ENCODE assay signal across 13 cellular contexts in genomic region chr1:215523128-215523861, GRCh38. TPM values are rescaled to one million over a fixed set of nuclear protein-coding genes. Genes with fewer than 3 reads are reported as not detected.
DNase-seq lines count a peak whose midpoint lies in the region; ATAC-seq and TF ChIP-seq lines count a peak whose summit lies in the region.
"Had no signal": no experiment of that assay in that cellular context is flagged by ENCODE, and none has a peak within 500 bp of the region (broad histone marks: within the 10 kb centered on the region; RNA-seq: fewer than 3 reads in every experiment).

No MANE protein-coding gene starts in this region.

- ATAC-seq in stimulated activated effector memory CD8-positive, alpha-beta T cell treated with anti-CD3 and anti-CD28 coated beads, Interleukin-12 subunit alpha, Interleukin-12 subunit beta, amount 100 ng/mL, for 72 hours, result no peak
- ATAC-seq: left lung had no signal

- H3K4me3 ChIP-seq in GM23248, result peak overlapping the region; percentile 51
- H3K4me3 ChIP-seq: left lung had no signal

- no peak overlapping the region for H3K27ac Mint-ChIP-seq in stimulated activated effector memory CD8-positive, alpha-beta T cell treated with anti-CD3 and anti-CD28 coated beads, Interleukin-12 subunit alpha, Interleukin-12 subunit beta, amount 100 ng/mL, for 72 hours
- H3K27ac Mint-ChIP-seq: activated naive CD4-positive, alpha-beta T cell treated with anti-CD3 and anti-CD28 coated beads, Interleukin-2, amount 50 U/mL, for 24 hours; CD8-positive, alpha-beta memory T cell had no signal

- H3K9me2 ChIP-seq in GM23248 (ENCODE audit: insufficient read depth), result no peaks in the 10 kb centered on the region

- H3K27me3 ChIP-seq in GM23248 (replicated peaks; ENCODE audit: insufficient read depth), result no peaks in the 10 kb centered on the region
- H3K27me3 ChIP-seq: left lung had no signal

- H3K4me3 Mint-ChIP-seq in stimulated activated effector memory CD8-positive, alpha-beta T cell treated with anti-CD3 and anti-CD28 coated beads, Interleukin-12 subunit alpha, Interleukin-12 subunit beta, amount 100 ng/mL, for 72 hours, result no peak overlapping the region
- H3K4me3 Mint-ChIP-seq: activated naive CD4-positive, alpha-beta T cell treated with anti-CD3 and anti-CD28 coated beads, Interleukin-2, amount 50 U/mL, for 24 hours; CD8-positive, alpha-beta memory T cell had no signal

- H3K36me3 ChIP-seq in GM23248 (ENCODE audit: low read depth), result no peaks in the 10 kb centered on the region
- H3K36me3 ChIP-seq: left lung had no signal

- H3K9me3 ChIP-seq in GM23248 (ENCODE audit: low read depth), result no peaks in the 10 kb centered on the region
- H3K9me3 ChIP-seq: left lung had no signal

- no peaks in the 10 kb centered on the region for H4K20me1 ChIP-seq in GM23248 (ENCODE audit: insufficient read depth)

- H3K27ac ChIP-seq in 22Rv1 (no peak overlapping the region), GM23248 (no peak overlapping the region)
- H3K27ac ChIP-seq: epithelial cell of prostate, left lung had no signal

- no peaks in the 10 kb centered on the region for H3K79me2 ChIP-seq in GM23248 (ENCODE audit: insufficient read depth)

- H3F3A ChIP-seq in GM23248 (ENCODE audit: insufficient read depth), result 0 out of 2 replicates have a peak, but pooled peaks cover 4% of the 10 kb centered on the region

- peak overlapping the region; percentile 31; the same call in 1 of the 2 replicates for H3K9ac ChIP-seq in GM23248

- H3K4me1 Mint-ChIP-seq in stimulated activated effector memory CD8-positive, alpha-beta T cell treated with anti-CD3 and anti-CD28 coated beads, Interleukin-12 subunit alpha, Interleukin-12 subunit beta, amount 100 ng/mL, for 72 hours, result no peaks in the 10 kb centered on the region
- H3K4me1 Mint-ChIP-seq: activated naive CD4-positive, alpha-beta T cell treated with anti-CD3 and anti-CD28 coated beads, Interleukin-2, amount 50 U/mL, for 24 hours; CD8-positive, alpha-beta memory T cell had no signal

- H2AFZ ChIP-seq in GM23248, result peak overlapping the region; percentile 73

- peak; percentile 52 for DNase-seq in GM23248
- DNase-seq in SK-MEL-5 (ENCODE audit: low read depth, low spot score), result peak; percentile 26
- DNase-seq in hepatic stellate cell (ENCODE audit: low spot score), result peak; percentile 5
- no peak for DNase-seq in stimulated activated effector memory CD8-positive, alpha-beta T cell treated with anti-CD3 and anti-CD28 coated beads, Interleukin-12 subunit alpha, Interleukin-12 subunit beta, amount 100 ng/mL, for 72 hours (ENCODE audit: low spot score in 2 of 2)
- no peak for DNase-seq in NCI-H345 treated with DMSO at 0.1 percent for 48 hours (lab: John Stamatoyannopoulos, UW; ENCODE audit: unreplicated experiment)
- no peak for DNase-seq in stimulated activated CD4-positive, alpha-beta T cell treated with anti-CD3 and anti-CD28 coated beads, Interleukin-4, amount 100 ng/mL, for 24 hours
- no peak for DNase-seq in cardiac septum (ENCODE audit: low spot score)
- DNase-seq: activated CD4-positive, CD25-positive, alpha-beta regulatory T cell treated with anti-CD3 and anti-CD28 coated beads, Interleukin-2, amount 50 U/mL, for 72 hours; CD8-positive, alpha-beta memory T cell; left lung had no signal

- WGBS in GM23248 (ENCODE audit: low coverage in 1 of 2, low lambda C conversion rate in 2 of 2, missing lambda C conversion rate in 2 of 2), 2 experiments, result 49 to 52% methylated on average over 8 of the region's 8 CpGs

- in situ Hi-C loops in GM23248 (cut with MboI), result loop anchor here (5.0 kb wide), 1 partner anchor 866 kb away; no protein-coding TSS in a partner anchor
- in situ Hi-C loops in SK-MEL-5 (cut with HindIII; ENCODE audit: low pct_unique_long_range_greater_than_20kb, low sequenced_read_pairs), result no loop called here

- H3K4me2 ChIP-seq in GM23248 (ENCODE audit: unreplicated experiment), result peak overlapping the region; percentile 81

- H3K9me3 Mint-ChIP-seq in stimulated activated effector memory CD8-positive, alpha-beta T cell treated with anti-CD3 and anti-CD28 coated beads, Interleukin-12 subunit alpha, Interleukin-12 subunit beta, amount 100 ng/mL, for 72 hours, result peaks cover 2% of the 10 kb centered on the region
- H3K9me3 Mint-ChIP-seq: activated naive CD4-positive, alpha-beta T cell treated with anti-CD3 and anti-CD28 coated beads, Interleukin-2, amount 50 U/mL, for 24 hours; CD8-positive, alpha-beta memory T cell had no signal

- H3K4me1 ChIP-seq in GM23248 (ENCODE audit: insufficient read depth), result peaks cover 13% of the 10 kb centered on the region
- H3K4me1 ChIP-seq: left lung had no signal

- no peaks in the 10 kb centered on the region for H3K36me3 Mint-ChIP-seq in stimulated activated effector memory CD8-positive, alpha-beta T cell treated with anti-CD3 and anti-CD28 coated beads, Interleukin-12 subunit alpha, Interleukin-12 subunit beta, amount 100 ng/mL, for 72 hours
- H3K36me3 Mint-ChIP-seq: activated naive CD4-positive, alpha-beta T cell treated with anti-CD3 and anti-CD28 coated beads, Interleukin-2, amount 50 U/mL, for 24 hours; CD8-positive, alpha-beta memory T cell had no signal

- TF ChIP-seq CTCF in 22Rv1 (IDR thresholded peaks at IDR 0.05), result peak; percentile 31

- intact Hi-C loops in cardiac septum (cut with DNase I), result loop anchor here (10.0 kb wide), 1 partner anchor 888 kb away; no protein-coding TSS in a partner anchor

RNA-seq across cellular contexts. Expression of gene KCTD3, which starts 43.8 kb away (rescaled TPM):
- 25.7 and 32.0 TPM in 2 replicates for total RNA-seq in GM23248 (2014; rRNA removed; shearing (Covaris generic))
- polyA plus RNA-seq in GM23248 (2016; fragmentation: Nextera tagmentation; extraction: Ambion mirVana), result 17.5 and 17.7 TPM in 2 replicates
- 26.6 and 27.0 TPM in 2 replicates for total RNA-seq in SK-MEL-5 (2014; rRNA removed; shearing (Covaris generic))
- polyA plus RNA-seq in SK-MEL-5 (2015; cell fraction: cytosol; rRNA removed), result 27.8 and 38.6 TPM in 2 replicates
- polyA plus RNA-seq in SK-MEL-5 (2015; cell fraction: nucleus; rRNA removed), result 84.3 and 86.1 TPM in 2 replicates
- 15.7 TPM for total RNA-seq in cardiac septum

Comparison
In these comparisons a context has a peak if more than half of its experiments do, and no peak if none do; other contexts are left out.
1. DNase-seq: peak in GM23248 (single experiment), SK-MEL-5 (single experiment) and hepatic stellate cell (single experiment); none in stimulated activated effector memory CD8-positive, alpha-beta T cell treated with anti-CD3 and anti-CD28 coated beads, Interleukin-12 subunit alpha, Interleukin-12 subunit beta, amount 100 ng/mL, for 72 hours (0 of 2), NCI-H345 treated with DMSO at 0.1 percent for 48 hours (single experiment), stimulated activated CD4-positive, alpha-beta T cell treated with anti-CD3 and anti-CD28 coated beads, Interleukin-4, amount 100 ng/mL, for 24 hours (single experiment) and cardiac septum (single experiment).